1 cellular context compared by ENCODE assay signal in the genomic region with DNA sequence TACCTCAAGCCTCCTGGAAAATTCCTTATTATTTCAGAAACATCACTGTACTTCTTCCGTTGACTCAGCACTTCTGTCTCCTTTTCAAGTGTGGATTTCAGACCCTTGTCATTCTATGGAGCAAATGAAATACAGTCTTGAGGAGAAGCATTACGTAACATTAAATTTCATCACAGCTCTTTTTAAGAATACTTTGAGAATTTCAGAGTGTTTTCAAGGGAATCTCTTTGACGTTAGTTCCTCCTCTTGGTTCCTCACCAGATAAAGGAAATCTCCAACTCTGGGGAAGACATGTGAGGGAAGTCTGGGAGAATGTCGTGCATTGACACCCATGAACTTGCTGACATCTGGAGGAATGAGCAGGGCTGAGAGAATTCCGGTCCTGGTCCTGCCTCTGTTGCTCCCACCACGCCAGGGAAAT.
TF ChIP-seq lines count a peak whose summit lies in the region.

No MANE protein-coding gene starts in this region.

TF ChIP-seq in HepG2, 621 proteins besides CTCF, POLR2A, EP300 and RAD21 (continued from another document):
- TF ChIP-seq, protein P1, sequence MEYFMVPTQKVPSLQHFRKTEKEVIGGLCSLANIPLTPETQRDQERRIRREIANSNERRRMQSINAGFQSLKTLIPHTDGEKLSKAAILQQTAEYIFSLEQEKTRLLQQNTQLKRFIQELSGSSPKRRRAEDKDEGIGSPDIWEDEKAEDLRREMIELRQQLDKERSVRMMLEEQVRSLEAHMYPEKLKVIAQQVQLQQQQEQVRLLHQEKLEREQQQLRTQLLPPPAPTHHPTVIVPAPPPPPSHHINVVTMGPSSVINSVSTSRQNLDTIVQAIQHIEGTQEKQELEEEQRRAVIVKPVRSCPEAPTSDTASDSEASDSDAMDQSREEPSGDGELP (IDR thresholded peaks at IDR 0.05; ENCODE audit: borderline replicate concordance, low read depth): no peak
- TF ChIP-seq MAFK (conservative IDR thresholded peaks at IDR 0.05 in 1 of 2, IDR thresholded peaks at IDR 0.05 in 1 of 2; ENCODE audit: low read length in 2 of 2) (peak; percentile 57 to 71; a peak in 3 of 4 replicates), MAFF (IDR thresholded peaks at IDR 0.05; ENCODE audit: low read depth, low read length) (peak; percentile 51; the same call in 1 of the 2 replicates), SPEN (CRISPR knock-in tag; IDR thresholded peaks at IDR 0.05; ENCODE audit: low read depth) (no peak), TEAD3 (CRISPR knock-in tag; optimal IDR thresholded peaks at IDR 0.05; ENCODE audit: borderline replicate concordance) (no peak), RFXAP (CRISPR knock-in tag; IDR thresholded peaks at IDR 0.05; ENCODE audit: borderline replicate concordance) (no peak), CEBPB (IDR thresholded peaks at IDR 0.05; ENCODE audit: borderline replicate concordance, low read depth, low read length) (peak; percentile 63), ZFP36L2 (CRISPR knock-in tag; IDR thresholded peaks at IDR 0.05) (no peak)
- TF ChIP-seq, protein P2, sequence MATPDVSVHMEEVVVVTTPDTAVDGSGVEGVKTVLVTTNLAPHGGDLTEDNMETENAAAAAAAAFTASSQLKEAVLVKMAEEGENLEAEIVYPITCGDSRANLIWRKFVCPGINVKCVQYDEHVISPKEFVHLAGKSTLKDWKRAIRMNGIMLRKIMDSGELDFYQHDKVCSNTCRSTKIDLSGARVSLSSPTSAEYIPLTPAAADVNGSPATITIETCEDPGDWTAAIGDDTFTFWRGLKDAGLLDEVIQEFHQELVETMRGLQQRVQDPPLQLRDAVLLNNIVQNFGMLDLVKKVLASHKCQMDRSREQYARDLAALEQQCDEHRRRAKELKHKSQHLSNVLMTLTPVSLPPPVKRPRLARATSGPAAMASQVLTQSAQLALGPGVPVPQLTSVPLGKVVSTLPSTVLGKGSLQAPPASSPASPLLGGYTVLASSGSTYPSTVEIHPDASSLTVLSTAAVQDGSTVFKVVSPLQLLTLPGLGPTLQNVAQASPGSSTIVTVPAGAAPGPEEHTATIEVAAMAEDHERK (CRISPR knock-in tag; IDR thresholded peaks at IDR 0.05; ENCODE audit: low read depth): no peak
- TF ChIP-seq, protein P3, sequence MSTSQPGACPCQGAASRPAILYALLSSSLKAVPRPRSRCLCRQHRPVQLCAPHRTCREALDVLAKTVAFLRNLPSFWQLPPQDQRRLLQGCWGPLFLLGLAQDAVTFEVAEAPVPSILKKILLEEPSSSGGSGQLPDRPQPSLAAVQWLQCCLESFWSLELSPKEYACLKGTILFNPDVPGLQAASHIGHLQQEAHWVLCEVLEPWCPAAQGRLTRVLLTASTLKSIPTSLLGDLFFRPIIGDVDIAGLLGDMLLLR (CRISPR knock-in tag; IDR thresholded peaks at IDR 0.05): no peak
- TF ChIP-seq, protein P4, sequence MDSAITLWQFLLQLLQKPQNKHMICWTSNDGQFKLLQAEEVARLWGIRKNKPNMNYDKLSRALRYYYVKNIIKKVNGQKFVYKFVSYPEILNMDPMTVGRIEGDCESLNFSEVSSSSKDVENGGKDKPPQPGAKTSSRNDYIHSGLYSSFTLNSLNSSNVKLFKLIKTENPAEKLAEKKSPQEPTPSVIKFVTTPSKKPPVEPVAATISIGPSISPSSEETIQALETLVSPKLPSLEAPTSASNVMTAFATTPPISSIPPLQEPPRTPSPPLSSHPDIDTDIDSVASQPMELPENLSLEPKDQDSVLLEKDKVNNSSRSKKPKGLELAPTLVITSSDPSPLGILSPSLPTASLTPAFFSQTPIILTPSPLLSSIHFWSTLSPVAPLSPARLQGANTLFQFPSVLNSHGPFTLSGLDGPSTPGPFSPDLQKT (CRISPR knock-in tag; IDR thresholded peaks at IDR 0.05; ENCODE audit: borderline replicate concordance): no peak
